In genomic region chr14:90058876-90059458, GRCh38 we compare ENCODE assay signal across 13 cellular contexts. TPM values are rescaled to one million over a fixed set of nuclear protein-coding genes. Genes with fewer than 3 reads are reported as not detected.
DNase-seq lines count a peak whose midpoint lies in the region; ATAC-seq and TF ChIP-seq lines count a peak whose summit lies in the region.
"Had no signal": no experiment of that assay in that cellular context is flagged by ENCODE, and none has a peak within 500 bp of the region (broad histone marks: within the 10 kb centered on the region; RNA-seq: fewer than 3 reads in every experiment).

No MANE protein-coding gene starts in this region.

- H3K27me3 Mint-ChIP-seq in MCF 10A (ENCODE audit: insufficient read depth, unreplicated experiment), result peaks cover 69% of the 10 kb centered on the region

- no peak overlapping the region for H3K4ac ChIP-seq in neuronal stem cell (ENCODE audit: low read length)

- H3K27ac ChIP-seq in mammary epithelial cell (ENCODE audit: insufficient read depth, low read depth, low read length) (no peak overlapping the region), brain microvascular endothelial cell (no peak overlapping the region), neuronal stem cell (replicated peaks; ENCODE audit: low read length) (no peak overlapping the region)
- H3K27ac ChIP-seq: left lung had no signal

- no peak overlapping the region for H4K91ac ChIP-seq in neuronal stem cell (ENCODE audit: low read depth, low read length, poor library complexity)

- H2AK5ac ChIP-seq in neuronal stem cell (ENCODE audit: low read depth, low read length), result no peak overlapping the region

- H4K8ac ChIP-seq in neuronal stem cell (ENCODE audit: low read depth, low read length), result no peak overlapping the region

- H2BK12ac ChIP-seq in neuronal stem cell (ENCODE audit: low read length), result no peak overlapping the region

- intact Hi-C loops in MCF 10A (cut with micrococcal nuclease), result no loop called here
- intact Hi-C loops in mammary epithelial cell (cut with micrococcal nuclease), result no loop called here

- H3K79me1 ChIP-seq in neuronal stem cell (ENCODE audit: low read depth, low read length), result no peaks in the 10 kb centered on the region

- H3K4me1 ChIP-seq in mammary epithelial cell (ENCODE audit: insufficient read depth, low read length) (peaks cover 24% of the 10 kb centered on the region), neuronal stem cell (ENCODE audit: control insufficient read depth in 2 of 2, insufficient read depth in 1 of 2, low read depth in 1 of 2, low read length in 2 of 2) (peaks cover 5 to 10% of the 10 kb centered on the region in 2 donors)

- in situ Hi-C loops in mammary epithelial cell (cut with MboI; ENCODE audit: low sequenced_read_pairs in 2 of 2) (no loop called here), brain microvascular endothelial cell (cut with HindIII; ENCODE audit: low pct_ligation_motif_present, low sequenced_read_pairs) (no loop called here), GM13977 (cut with MboI; ENCODE audit: low pct_unique_long_range_greater_than_20kb, low sequenced_read_pairs, unreplicated experiment) (no loop called here)

- no peak overlapping the region for H3K4me3 ChIP-seq in mammary epithelial cell (replicated peaks in 1 of 3; ENCODE audit: insufficient read depth in 1 of 3, low read depth in 2 of 3, low read length in 3 of 3)
- no peak overlapping the region for H3K4me3 ChIP-seq in brain microvascular endothelial cell (ENCODE audit: low read depth, low read length)
- H3K4me3 ChIP-seq in neuronal stem cell (ENCODE audit: low read length in 2 of 2), result no peak overlapping the region
- H3K4me3 ChIP-seq: left lung had no signal

- POLR2A ChIA-PET in MCF 10A (lab: Yijun Ruan, JAX), result no interaction called here

- H3K27me3 ChIP-seq in mammary epithelial cell (ENCODE audit: insufficient read depth, low read length) (peaks cover 34% of the 10 kb centered on the region), brain microvascular endothelial cell (replicated peaks) (peaks cover 27% of the 10 kb centered on the region), neuronal stem cell (ENCODE audit: control insufficient read depth in 3 of 3, insufficient read depth in 3 of 3, low read depth in 1 of 3, low read length in 3 of 3) (peaks cover 30 to 76% (median 46%) of the 10 kb centered on the region in 3 experiments)

- H3K18ac ChIP-seq in neuronal stem cell (ENCODE audit: low read length), result no peak overlapping the region

- no peak overlapping the region for H3K27ac Mint-ChIP-seq in MCF 10A (ENCODE audit: low read depth, unreplicated experiment)
- no peak overlapping the region for H3K27ac Mint-ChIP-seq in stimulated activated effector memory CD8-positive, alpha-beta T cell treated with anti-CD3 and anti-CD28 coated beads, Interleukin-12 subunit alpha, Interleukin-12 subunit beta, amount 100 ng/mL, for 72 hours

- no peaks in the 10 kb centered on the region for H3K4me1 Mint-ChIP-seq in MCF 10A (ENCODE audit: insufficient read depth, unreplicated experiment)
- peaks cover 26% of the 10 kb centered on the region for H3K4me1 Mint-ChIP-seq in stimulated activated effector memory CD8-positive, alpha-beta T cell treated with anti-CD3 and anti-CD28 coated beads, Interleukin-12 subunit alpha, Interleukin-12 subunit beta, amount 100 ng/mL, for 72 hours

- no peak overlapping the region for H2BK5ac ChIP-seq in neuronal stem cell (ENCODE audit: low read length)

- BruUV-seq in MCF 10A (replicated peaks; lab: Mats Ljungman, UMichigan) (no TSS peak), mammary epithelial cell (replicated peaks; lab: Mats Ljungman, UMichigan) (no TSS peak)

- ATAC-seq in stimulated activated effector memory CD8-positive, alpha-beta T cell treated with anti-CD3 and anti-CD28 coated beads, Interleukin-12 subunit alpha, Interleukin-12 subunit beta, amount 100 ng/mL, for 72 hours, result no peak
- ATAC-seq: left lung had no signal

- no peak overlapping the region for H3K23ac ChIP-seq in neuronal stem cell (ENCODE audit: low read depth, low read length, poor library complexity)

- no peaks in the 10 kb centered on the region for H4K20me1 ChIP-seq in mammary epithelial cell (ENCODE audit: insufficient read depth, low read length)

- H3K36me3 Mint-ChIP-seq in MCF 10A (ENCODE audit: insufficient read depth, unreplicated experiment), result no peaks in the 10 kb centered on the region
- H3K36me3 Mint-ChIP-seq in stimulated activated effector memory CD8-positive, alpha-beta T cell treated with anti-CD3 and anti-CD28 coated beads, Interleukin-12 subunit alpha, Interleukin-12 subunit beta, amount 100 ng/mL, for 72 hours, result no peaks in the 10 kb centered on the region

- no peak overlapping the region for H3K4me2 ChIP-seq in mammary epithelial cell (ENCODE audit: insufficient read depth, low read depth, low read length)
- no peak overlapping the region for H3K4me2 ChIP-seq in neuronal stem cell (ENCODE audit: insufficient read depth, low read length, poor library complexity, severe bottlenecking)

- H3K36me3 ChIP-seq in mammary epithelial cell (ENCODE audit: insufficient read depth, low read length), result no peaks in the 10 kb centered on the region
- no peaks in the 10 kb centered on the region for H3K36me3 ChIP-seq in brain microvascular endothelial cell (replicated peaks)
- no peaks in the 10 kb centered on the region for H3K36me3 ChIP-seq in neuronal stem cell (replicated peaks in 1 of 2; ENCODE audit: control insufficient read depth in 2 of 2, insufficient read depth in 2 of 2, low read length in 2 of 2)
- H3K36me3 ChIP-seq: left lung had no signal

- H3K9me3 Mint-ChIP-seq in MCF 10A (ENCODE audit: unreplicated experiment), result no peaks in the 10 kb centered on the region
- no peaks in the 10 kb centered on the region for H3K9me3 Mint-ChIP-seq in stimulated activated effector memory CD8-positive, alpha-beta T cell treated with anti-CD3 and anti-CD28 coated beads, Interleukin-12 subunit alpha, Interleukin-12 subunit beta, amount 100 ng/mL, for 72 hours

- H2BK120ac ChIP-seq in neuronal stem cell (ENCODE audit: low read depth, low read length), result no peak overlapping the region

- peak; percentile 8 for DNase-seq in MCF 10A (ENCODE audit: unreplicated experiment)
- DNase-seq in mammary epithelial cell, result no peak
- DNase-seq in NCI-H69 (lab: John Stamatoyannopoulos, UW), result peak; percentile 21
- DNase-seq in brain microvascular endothelial cell, result peak; percentile 22
- DNase-seq in stimulated activated effector memory CD8-positive, alpha-beta T cell treated with anti-CD3 and anti-CD28 coated beads, Interleukin-12 subunit alpha, Interleukin-12 subunit beta, amount 100 ng/mL, for 72 hours (ENCODE audit: low spot score in 2 of 2), result no peak
- DNase-seq in GM13977 (ENCODE audit: low spot score), result no peak
- DNase-seq in neuronal stem cell (ENCODE audit: low spot score), result no peak
- DNase-seq in effector CD4-positive, alpha-beta T cell, result no peak
- DNase-seq: activated CD4-positive, alpha-beta T cell treated with anti-CD3 and anti-CD28 coated beads for 1 hour; left lung; NCI-H2081 treated with DMSO at 0.1 percent for 48 hours; Right ventricle myocardium superior; T-helper 2 cell had no signal

- CTCF ChIA-PET in MCF 10A (lab: Yijun Ruan, JAX) (interaction anchor here (0.5 kb wide), 1 partner anchor 177 kb away, joined by 3 read pairs; no protein-coding TSS in a partner anchor), mammary epithelial cell (lab: Charles Lee; ENCODE audit: low non-redundant PET) (no interaction called here)

- H2AFZ ChIP-seq in mammary epithelial cell (ENCODE audit: low read depth, low read length), result no peak overlapping the region
- no peak overlapping the region for H2AFZ ChIP-seq in neuronal stem cell (ENCODE audit: low read length)

- H3K14ac ChIP-seq in neuronal stem cell (ENCODE audit: low read length), result no peak overlapping the region

- no peak overlapping the region for H3K4me3 Mint-ChIP-seq in MCF 10A (ENCODE audit: unreplicated experiment)
- H3K4me3 Mint-ChIP-seq in stimulated activated effector memory CD8-positive, alpha-beta T cell treated with anti-CD3 and anti-CD28 coated beads, Interleukin-12 subunit alpha, Interleukin-12 subunit beta, amount 100 ng/mL, for 72 hours, result peak overlapping the region; percentile 76

- H3K9me3 ChIP-seq in mammary epithelial cell (replicated peaks; ENCODE audit: insufficient read depth, low read length), result no peaks in the 10 kb centered on the region
- peaks cover 2 to 13% of the 10 kb centered on the region in 2 donors for H3K9me3 ChIP-seq in neuronal stem cell (replicated peaks in 1 of 2; ENCODE audit: control insufficient read depth in 2 of 2, insufficient read depth in 1 of 2, low read depth in 1 of 2, low read length in 2 of 2)
- H3K9me3 ChIP-seq: left lung had no signal

- H3K79me2 ChIP-seq in mammary epithelial cell (ENCODE audit: insufficient read depth, low read length), result no peaks in the 10 kb centered on the region

- H2BK15ac ChIP-seq in neuronal stem cell (ENCODE audit: low read length), result no peak overlapping the region

- dilution Hi-C loops in mammary epithelial cell (cut with HindIII; ENCODE audit: low sequenced_read_pairs), result no loop called here

- WGBS in mammary epithelial cell (ENCODE audit: low coverage, missing lambda C conversion rate), result 98% methylated on average over 7 of the region's 7 CpGs
- WGBS in neuronal stem cell (ENCODE audit: extremely low coverage in 2 of 2, insufficient read length in 2 of 2, insufficient replicate concordance in 1 of 2), 2 donors, result no CpG with 5 or more reads among the region's 7 CpGs

- TF ChIP-seq CTCF in MCF 10A (IDR thresholded peaks at IDR 0.05; ENCODE audit: unreplicated experiment) (no peak), mammary epithelial cell (conservative IDR thresholded peaks at IDR 0.05 in 1 of 2, IDR thresholded peaks at IDR 0.05 in 1 of 2; ENCODE audit: extremely low read depth in 1 of 2, insufficient read depth in 1 of 2, low read depth in 1 of 2, low read length in 2 of 2) (no peak), brain microvascular endothelial cell (IDR thresholded peaks at IDR 0.05; ENCODE audit: low read depth, low read length, missing control alignments) (no peak), GM13977 (IDR thresholded peaks at IDR 0.05; ENCODE audit: extremely low read depth, insufficient read depth, missing control alignments) (no peak)

- no peak overlapping the region for H3K9ac ChIP-seq in mammary epithelial cell (ENCODE audit: insufficient read depth, low read length)
- H3K9ac ChIP-seq in neuronal stem cell (ENCODE audit: low read depth, low read length, poor library complexity), result no peak overlapping the region

RNA-seq across cellular contexts. Expression of gene KCNK13, which starts 2.8 kb away (rescaled TPM):
- total RNA-seq in MCF 10A (2022) (not detected in 2 replicates), mammary epithelial cell (not detected)
- polyA plus RNA-seq in mammary epithelial cell, result not detected
- polyA minus RNA-seq in mammary epithelial cell, result 1.7 TPM
- polyA plus RNA-seq in neuronal stem cell (2013, experiment 1 of 2), result not detected
- not detected for polyA plus RNA-seq in neuronal stem cell (2013, experiment 2 of 2)

Comparison
In these comparisons a context has a peak if more than half of its experiments do, and no peak if none do; other contexts are left out.
1. DNase-seq: peak in MCF 10A (single experiment), NCI-H69 (single experiment) and brain microvascular endothelial cell (single experiment); none in mammary epithelial cell (single experiment), stimulated activated effector memory CD8-positive, alpha-beta T cell treated with anti-CD3 and anti-CD28 coated beads, Interleukin-12 subunit alpha, Interleukin-12 subunit beta, amount 100 ng/mL, for 72 hours (0 of 2), GM13977 (single experiment), neuronal stem cell (single experiment) and effector CD4-positive, alpha-beta T cell (single experiment).